ENCODE assay signal across 1 cellular context in the genomic region with DNA sequence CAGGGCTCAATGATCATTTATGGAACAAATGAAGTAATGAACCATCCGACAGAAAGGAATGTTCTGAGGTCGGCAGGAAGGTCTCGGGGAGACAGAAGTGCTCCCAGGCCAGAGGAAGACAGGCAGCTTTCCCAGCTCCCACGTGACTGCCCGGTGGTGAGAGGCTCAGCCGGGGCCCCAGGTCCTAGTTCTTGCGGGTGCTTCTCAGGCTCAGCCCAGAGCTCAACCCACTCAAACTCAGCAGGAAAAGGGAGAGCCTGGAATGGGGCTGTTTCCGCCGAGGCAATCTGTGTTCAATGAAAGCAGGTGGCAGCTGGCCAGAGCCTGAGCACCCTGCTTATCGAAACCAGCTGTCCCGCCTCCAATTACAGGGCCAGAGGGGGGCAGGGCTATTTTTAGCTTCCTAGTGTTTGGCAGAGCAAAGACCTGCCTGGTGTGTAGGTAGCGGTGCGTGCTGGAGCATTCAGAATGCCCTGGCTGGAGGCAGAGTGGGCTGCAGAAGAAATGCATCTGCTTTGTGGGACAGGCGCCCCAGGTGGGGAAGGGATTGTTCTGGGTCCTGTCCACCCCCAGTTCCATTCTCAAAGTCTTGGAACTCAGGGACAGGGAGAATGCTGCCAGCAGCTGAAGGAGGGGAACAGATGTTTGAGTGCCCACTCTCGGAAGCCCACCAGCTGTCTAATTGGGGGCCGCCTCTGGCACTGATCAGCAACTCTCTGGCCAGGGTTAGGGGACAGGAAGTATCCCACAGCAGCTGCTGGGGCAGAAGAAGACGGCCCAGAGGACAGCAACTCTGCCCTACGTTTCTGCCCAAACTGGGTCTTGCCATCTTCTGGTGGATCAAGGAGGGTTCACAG.
TF ChIP-seq lines count a peak whose summit lies in the region.

No MANE protein-coding gene starts in this region.

TF ChIP-seq in GM23338, 12 proteins besides CTCF, POLR2A, EP300 and RAD21 (continued from another document):
- no peak for TF ChIP-seq EZH2 (IDR thresholded peaks at IDR 0.05; ENCODE audit: low read depth, unreplicated experiment)
- TF ChIP-seq, protein P1, sequence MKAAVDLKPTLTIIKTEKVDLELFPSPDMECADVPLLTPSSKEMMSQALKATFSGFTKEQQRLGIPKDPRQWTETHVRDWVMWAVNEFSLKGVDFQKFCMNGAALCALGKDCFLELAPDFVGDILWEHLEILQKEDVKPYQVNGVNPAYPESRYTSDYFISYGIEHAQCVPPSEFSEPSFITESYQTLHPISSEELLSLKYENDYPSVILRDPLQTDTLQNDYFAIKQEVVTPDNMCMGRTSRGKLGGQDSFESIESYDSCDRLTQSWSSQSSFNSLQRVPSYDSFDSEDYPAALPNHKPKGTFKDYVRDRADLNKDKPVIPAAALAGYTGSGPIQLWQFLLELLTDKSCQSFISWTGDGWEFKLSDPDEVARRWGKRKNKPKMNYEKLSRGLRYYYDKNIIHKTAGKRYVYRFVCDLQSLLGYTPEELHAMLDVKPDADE (IDR thresholded peaks at IDR 0.05), result no peak
- TF ChIP-seq STAT1 (IDR thresholded peaks at IDR 0.05; ENCODE audit: unreplicated experiment), result no peak
- no peak for TF ChIP-seq ZNF114 (CRISPR knock-in tag; IDR thresholded peaks at IDR 0.05)
- TF ChIP-seq JUNB (IDR thresholded peaks at IDR 0.05; ENCODE audit: unreplicated experiment), result no peak
- no peak for TF ChIP-seq EZH2phosphoT487 (IDR thresholded peaks at IDR 0.05; ENCODE audit: unreplicated experiment)
